In the genomic region with DNA sequence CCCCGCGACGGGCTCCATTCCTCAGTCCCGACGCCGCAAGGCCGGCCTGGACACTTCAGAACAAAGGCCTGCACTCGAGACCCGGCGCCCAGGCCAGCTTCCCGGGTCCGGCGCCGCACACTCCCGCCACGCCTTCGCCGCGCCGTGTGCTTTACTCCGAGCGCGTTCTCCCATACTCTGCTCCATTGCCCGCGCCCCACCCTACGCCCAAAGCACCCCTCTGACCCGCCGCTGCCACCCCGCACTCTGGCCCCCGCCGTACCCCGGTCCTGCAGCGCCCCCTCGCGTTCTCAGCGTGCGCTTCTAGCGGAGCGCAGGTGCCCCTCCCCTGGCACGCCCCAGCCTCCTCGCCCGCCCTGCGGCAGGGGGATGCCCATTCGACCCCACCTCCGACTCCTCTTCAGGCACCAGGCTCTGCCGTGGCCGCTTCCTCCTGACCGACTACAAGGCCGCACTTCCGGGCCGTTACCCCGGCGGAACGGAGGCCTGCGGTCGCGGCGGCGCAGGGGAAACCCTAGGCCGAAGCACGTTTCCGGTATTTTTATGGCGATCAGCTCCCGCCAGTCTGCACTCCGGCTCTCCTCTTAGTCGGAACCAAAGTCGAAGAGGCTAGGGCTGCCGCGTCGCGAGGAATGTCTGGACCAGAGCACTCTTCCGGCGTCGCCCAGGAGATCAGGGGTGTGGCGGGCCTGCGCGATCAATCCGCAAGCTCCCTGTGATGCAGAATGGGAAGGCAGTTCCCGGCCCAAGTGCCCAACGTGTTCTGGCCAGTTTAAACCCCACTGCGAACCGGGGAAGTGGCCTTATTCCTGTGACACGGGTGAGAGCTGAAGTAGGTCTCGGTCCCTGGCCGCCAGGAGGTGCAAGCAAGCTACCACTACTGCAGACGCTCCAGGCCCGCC, we compare ENCODE assay signal across 8 cellular contexts. TPM values are rescaled to one million over a fixed set of nuclear protein-coding genes. Genes with fewer than 3 reads are reported as not detected.
DNase-seq lines count a peak whose midpoint lies in the region; ATAC-seq and TF ChIP-seq lines count a peak whose summit lies in the region.

A gene (minus strand): TSS at position 456 of the 902 bp plus-strand sequence. CDS start 2,137 bp downstream, outside the sequence.

- peak; percentile 89 for DNase-seq in GM13976 (ENCODE audit: low spot score)
- peak; percentile 98 for DNase-seq in NCI-H146 (lab: John Stamatoyannopoulos, UW)
- DNase-seq in T-helper 1 cell, result peak; percentile 79 to 96 (median 83)
- DNase-seq in amniotic epithelial cell (ENCODE audit: low read depth), result peak; percentile 96
- peak; percentile 92 for DNase-seq in left cardiac atrium
- DNase-seq in progenitor cell of endocrine pancreas (ENCODE audit: low spot score, unreplicated experiment), result peak; percentile 89

- no peaks in the 10 kb centered on the region for H3K4me1 ChIP-seq in urinary bladder (ENCODE audit: insufficient read depth)

- peaks cover 3% of the 10 kb centered on the region for H3K36me3 ChIP-seq in urinary bladder (ENCODE audit: insufficient read depth)

- in situ Hi-C loops in GM13976 (cut with MboI; ENCODE audit: low sequenced_read_pairs, unreplicated experiment), result no loop called here

- intact Hi-C loops in left cardiac atrium (cut with DNase I), result no loop called here

- peaks cover 3% of the 10 kb centered on the region for H3K36me3 Mint-ChIP-seq in progenitor cell of endocrine pancreas (ENCODE audit: insufficient read depth)

- peak within 1 kb of the TSS; percentile 63 for H3K4me3 ChIP-seq in urinary bladder (ENCODE audit: low read depth, low read length)

- ATAC-seq in HG02870 (IDR thresholded peaks at IDR 0.05; ENCODE audit: unreplicated experiment) (peak; percentile 78), left cardiac atrium (peak; percentile 90 to 94)

- peak within 1 kb of the TSS; percentile 99 for H3K27ac Mint-ChIP-seq in progenitor cell of endocrine pancreas

- peak within 1 kb of the TSS; percentile 97 for H3K4me3 Mint-ChIP-seq in progenitor cell of endocrine pancreas (ENCODE audit: low read depth)

- peaks cover 31% of the 10 kb centered on the region for H3K4me1 Mint-ChIP-seq in progenitor cell of endocrine pancreas (ENCODE audit: low read depth)

- H3K27ac ChIP-seq in urinary bladder (ENCODE audit: low read depth), result peak within 1 kb of the TSS; percentile 90

- WGBS in urinary bladder, result under 1% methylated on average over 87 of the region's 87 CpGs

- peak; percentile 93 for TF ChIP-seq CTCF in GM13976 (IDR thresholded peaks at IDR 0.05; ENCODE audit: borderline replicate concordance, control extremely low read depth, extremely low read depth, insufficient read depth, missing control alignments)
- TF ChIP-seq CTCF in progenitor cell of endocrine pancreas (IDR thresholded peaks at IDR 0.05; ENCODE audit: unreplicated experiment), result peak; percentile 56

- H3K9me3 Mint-ChIP-seq in progenitor cell of endocrine pancreas (ENCODE audit: low read depth), result no peaks in the 10 kb centered on the region

- H3K27me3 Mint-ChIP-seq in progenitor cell of endocrine pancreas, result no peaks in the 10 kb centered on the region

RNA-seq across cellular contexts. Expression of the gene that starts here (rescaled TPM):
- total RNA-seq in left cardiac atrium, result 10 to 100 TPM; 10.2 to 11.7 TPM
- total RNA-seq in progenitor cell of endocrine pancreas, result 22.3 and 22.7 TPM in 2 replicates
- total RNA-seq in urinary bladder, result 3.3 TPM
- 18.4 TPM for polyA plus RNA-seq in urinary bladder

Comparison
In these comparisons a context has a peak if more than half of its experiments do, and no peak if none do; other contexts are left out.
1. Peak in every context shown above with its lines: DNase-seq, ATAC-seq, H3K4me3 ChIP-seq and H3K27ac ChIP-seq.